18 cellular contexts compared by ENCODE assay signal in the genomic region with DNA sequence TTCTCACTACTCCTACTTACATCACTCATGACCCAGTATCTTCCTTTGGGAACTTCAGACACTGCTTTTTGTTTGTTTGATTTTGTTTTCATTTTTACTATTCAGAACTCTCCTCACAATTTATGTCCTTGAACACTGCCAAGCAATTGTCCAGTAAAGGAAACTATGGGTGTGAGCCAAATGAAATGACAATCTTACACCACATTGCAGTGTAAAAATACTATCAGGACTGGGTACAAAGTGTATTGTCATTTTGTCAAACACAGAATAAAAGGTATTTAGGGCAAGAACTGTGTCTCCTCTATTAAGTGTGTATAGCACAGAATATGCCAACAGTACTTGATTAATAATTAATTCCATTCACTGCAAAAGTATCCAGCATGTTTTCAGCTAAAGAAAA.
"Had no signal": no experiment of that assay in that cellular context is flagged by ENCODE, and none has a peak within 500 bp of the region (broad histone marks: within the 10 kb centered on the region; RNA-seq: fewer than 3 reads in every experiment).

No MANE protein-coding gene starts in this region.

- H3K27ac ChIP-seq: body of pancreas, right atrium auricular region, SK-N-MC, skin epidermis, thoracic aorta, upper lobe of right lung had no signal

- H3K4me1 ChIP-seq: body of pancreas, upper lobe of right lung had no signal

- H3K36me3 ChIP-seq: right atrium auricular region, thoracic aorta, upper lobe of right lung had no signal

- H3K27me3 ChIP-seq: body of pancreas, right atrium auricular region, upper lobe of right lung had no signal

- ATAC-seq: activated CD8-positive, alpha-beta T cell treated with anti-CD3 and anti-CD28 coated beads for 36 hours; body of pancreas; effector memory CD8-positive, alpha-beta T cell; left ventricle myocardium superior; naive thymus-derived CD4-positive, alpha-beta T cell; stimulated activated naive CD8-positive, alpha-beta T cell treated with anti-CD3 and anti-CD28 coated beads, Interleukin-15, amount 100 ng/mL, for 72 hours; upper lobe of right lung had no signal

- DNase-seq: activated CD4-positive, alpha-beta T cell treated with anti-CD3 and anti-CD28 coated beads for 4 hours; activated CD8-positive, alpha-beta T cell treated with anti-CD3 and anti-CD28 coated beads for 36 hours; activated naive CD4-positive, alpha-beta T cell treated with Interleukin-2 at 50 U/mL for 16 hours; activated T-cell treated with anti-CD3 and anti-CD28 coated beads, Interleukin-2, amount 50 U/mL, for 24 hours; body of pancreas; dermis blood vessel endothelial cell; effector memory CD8-positive, alpha-beta T cell; foreskin melanocyte; left ventricle myocardium superior; naive thymus-derived CD4-positive, alpha-beta T cell; occipital lobe; stimulated activated CD4-positive, alpha-beta T cell treated with anti-CD3 and anti-CD28 coated beads, Interleukin-4, amount 100 ng/mL, for 1 hour; stimulated activated naive CD8-positive, alpha-beta T cell treated with anti-CD3 and anti-CD28 coated beads, Interleukin-15, amount 100 ng/mL, for 72 hours; upper lobe of right lung had no signal

- H3K4me3 ChIP-seq: body of pancreas, right atrium auricular region, SK-N-MC, skin epidermis, thoracic aorta, upper lobe of right lung had no signal

- H3K9me3 ChIP-seq: body of pancreas, right atrium auricular region, thoracic aorta, upper lobe of right lung had no signal
